8 cellular contexts compared by ENCODE assay signal in the genomic region with DNA sequence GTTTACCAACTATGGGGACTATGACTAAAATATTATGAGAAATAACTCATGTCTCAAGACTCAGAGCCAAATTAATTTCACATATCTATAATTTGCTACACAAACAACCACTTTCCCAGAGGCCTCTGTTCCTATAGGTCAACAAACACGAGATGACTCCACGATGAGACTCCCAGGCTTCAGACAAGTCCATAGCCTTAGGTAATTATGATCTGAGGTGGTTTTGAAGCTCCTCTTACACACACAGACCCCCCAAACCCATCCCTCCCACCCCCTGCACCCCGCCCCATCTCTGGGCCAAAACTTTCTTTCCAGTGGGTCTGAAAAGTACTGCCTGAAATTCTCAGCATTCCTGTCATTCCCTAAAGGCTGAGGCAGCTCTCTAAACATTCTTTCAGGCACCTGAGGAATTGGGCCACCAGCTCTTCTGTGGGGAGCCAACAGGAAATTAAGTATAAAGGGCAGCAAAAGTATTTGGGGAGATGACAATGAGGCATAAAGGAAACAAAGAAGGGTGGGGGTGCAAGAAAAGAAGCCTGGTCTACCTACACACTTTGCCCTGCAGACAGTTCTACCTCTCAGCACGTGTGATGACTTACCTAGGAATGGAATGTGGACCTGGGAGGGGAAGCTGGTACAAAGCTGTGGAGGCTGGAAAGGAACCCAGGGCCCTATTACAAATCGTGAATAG.
DNase-seq lines count a peak whose midpoint lies in the region; ATAC-seq, FAIRE-seq and TF ChIP-seq lines count a peak whose summit lies in the region.

No MANE protein-coding gene starts in this region.

- peaks cover 37% of the 10 kb centered on the region for H3K4me1 ChIP-seq in Panc1 (ENCODE audit: control insufficient read depth, insufficient read depth, low read length)

- TF ChIP-seq CTCF in Panc1 (IDR thresholded peaks at IDR 0.05) (no peak), fibroblast of mammary gland (conservative IDR thresholded peaks at IDR 0.05; ENCODE audit: control insufficient read depth, insufficient read depth, low read depth, low read length) (no peak), progenitor cell of endocrine pancreas (IDR thresholded peaks at IDR 0.05; ENCODE audit: unreplicated experiment) (no peak)

- POLR2A ChIA-PET in Panc1 (lab: Charles Lee), result no interaction called here

- in situ Hi-C loops in Panc1 (cut with HindIII; ENCODE audit: low pct_unique_long_range_greater_than_20kb, low sequenced_read_pairs), result no loop called here

- peak; percentile 91 for ATAC-seq in Panc1
- no peak for ATAC-seq in GM19351 (IDR thresholded peaks at IDR 0.05; ENCODE audit: unreplicated experiment)

- H3K36me3 Mint-ChIP-seq in progenitor cell of endocrine pancreas (ENCODE audit: insufficient read depth), result peaks cover 11% of the 10 kb centered on the region
- no peaks in the 10 kb centered on the region for H3K36me3 Mint-ChIP-seq in activated T-helper 1 cell treated with anti-CD3 and anti-CD28 coated beads, Interleukin-12 subunit alpha, Interleukin-12 subunit beta, Interleukin-2, Interleukin-4 antibody, amounts not matched to agents 30 ng/mL and 10 ng/mL and 1 ng/mL, durations not matched to agents 14 hours and 24 hours and 36 hours (ENCODE audit: low read depth)

- DNase-seq in Panc1 (ENCODE audit: low read depth, low spot score), result peak; percentile 93
- peak; percentile 20 for DNase-seq in fibroblast of mammary gland (ENCODE audit: low read depth)
- no peak for DNase-seq in progenitor cell of endocrine pancreas (ENCODE audit: low spot score, unreplicated experiment)
- no peak for DNase-seq in stimulated activated CD4-positive, alpha-beta T cell treated with anti-CD3 and anti-CD28 coated beads, Interleukin-4, amount 100 ng/mL, for 1 hour
- DNase-seq in hippocampal formation (lab: John Stamatoyannopoulos, UW), result no peak
- no peak for DNase-seq in activated T-helper 1 cell treated with anti-CD3 and anti-CD28 coated beads, Interleukin-12 subunit alpha, Interleukin-12 subunit beta, Interleukin-2, Interleukin-4 antibody, amounts not matched to agents 30 ng/mL and 10 ng/mL and 1 ng/mL, durations not matched to agents 14 hours and 24 hours and 36 hours (ENCODE audit: low spot score)

- H3K4me3 Mint-ChIP-seq in progenitor cell of endocrine pancreas (ENCODE audit: low read depth), result peak overlapping the region; percentile 20
- no peak overlapping the region for H3K4me3 Mint-ChIP-seq in activated T-helper 1 cell treated with anti-CD3 and anti-CD28 coated beads, Interleukin-12 subunit alpha, Interleukin-12 subunit beta, Interleukin-2, Interleukin-4 antibody, amounts not matched to agents 30 ng/mL and 10 ng/mL and 1 ng/mL, durations not matched to agents 14 hours and 24 hours and 36 hours

- H3K4me3 ChIP-seq in Panc1 (ENCODE audit: low read depth in 2 of 2, low read length in 2 of 2), result no peak overlapping the region; a peak in 1 of 4 replicates
- H3K4me3 ChIP-seq in fibroblast of mammary gland (ENCODE audit: control insufficient read depth, low read depth, low read length), result no peak overlapping the region

- H3K36me3 ChIP-seq in Panc1 (ENCODE audit: control insufficient read depth, insufficient read depth, low read length), result no peaks in the 10 kb centered on the region

- BruUV-seq in Panc1 (replicated peaks; lab: Mats Ljungman, UMichigan), result no TSS peak

- peak; percentile 99 for FAIRE-seq in G401.6 (lab: Jason Lieb, UNC)

- CTCF ChIA-PET in Panc1 (lab: Charles Lee), result no interaction called here

- H3K27me3 ChIP-seq in Panc1 (ENCODE audit: control insufficient read depth, insufficient read depth, low read length), result no peaks in the 10 kb centered on the region

- peak overlapping the region; percentile 96 for H3K27ac Mint-ChIP-seq in progenitor cell of endocrine pancreas
- no peak overlapping the region for H3K27ac Mint-ChIP-seq in activated T-helper 1 cell treated with anti-CD3 and anti-CD28 coated beads, Interleukin-12 subunit alpha, Interleukin-12 subunit beta, Interleukin-2, Interleukin-4 antibody, amounts not matched to agents 30 ng/mL and 10 ng/mL and 1 ng/mL, durations not matched to agents 14 hours and 24 hours and 36 hours

- peak overlapping the region; percentile 88 for H3K27ac ChIP-seq in Panc1 (ENCODE audit: low read length)

- intact Hi-C loops in Panc1 (cut with micrococcal nuclease; ENCODE audit: unreplicated experiment), result loop anchor here (5.0 kb wide), 1 partner anchor 125 kb away; no protein-coding TSS in a partner anchor
- intact Hi-C loops in activated T-helper 1 cell treated with anti-CD3 and anti-CD28 coated beads, Interleukin-12 subunit alpha, Interleukin-12 subunit beta, Interleukin-2, Interleukin-4 antibody, amounts not matched to agents 30 ng/mL and 10 ng/mL and 1 ng/mL, durations not matched to agents 14 hours and 24 hours and 36 hours (cut with micrococcal nuclease), result no loop called here

- H3K4me1 Mint-ChIP-seq in progenitor cell of endocrine pancreas (ENCODE audit: low read depth), result peaks cover 42% of the 10 kb centered on the region
- no peaks in the 10 kb centered on the region for H3K4me1 Mint-ChIP-seq in activated T-helper 1 cell treated with anti-CD3 and anti-CD28 coated beads, Interleukin-12 subunit alpha, Interleukin-12 subunit beta, Interleukin-2, Interleukin-4 antibody, amounts not matched to agents 30 ng/mL and 10 ng/mL and 1 ng/mL, durations not matched to agents 14 hours and 24 hours and 36 hours (ENCODE audit: low read depth)

- H3K27me3 Mint-ChIP-seq in progenitor cell of endocrine pancreas, result peaks cover 2% of the 10 kb centered on the region
- H3K27me3 Mint-ChIP-seq in activated T-helper 1 cell treated with anti-CD3 and anti-CD28 coated beads, Interleukin-12 subunit alpha, Interleukin-12 subunit beta, Interleukin-2, Interleukin-4 antibody, amounts not matched to agents 30 ng/mL and 10 ng/mL and 1 ng/mL, durations not matched to agents 14 hours and 24 hours and 36 hours (ENCODE audit: insufficient read depth), result no peaks in the 10 kb centered on the region

- H3K9me3 Mint-ChIP-seq in progenitor cell of endocrine pancreas (ENCODE audit: low read depth), result peaks cover 8% of the 10 kb centered on the region
- H3K9me3 Mint-ChIP-seq in activated T-helper 1 cell treated with anti-CD3 and anti-CD28 coated beads, Interleukin-12 subunit alpha, Interleukin-12 subunit beta, Interleukin-2, Interleukin-4 antibody, amounts not matched to agents 30 ng/mL and 10 ng/mL and 1 ng/mL, durations not matched to agents 14 hours and 24 hours and 36 hours, result no peaks in the 10 kb centered on the region

- H3K9me3 ChIP-seq in Panc1 (ENCODE audit: control insufficient read depth, insufficient read depth, low read depth, low read length), result no peaks in the 10 kb centered on the region; the same call in 1 of the 2 replicates

Comparison
In these comparisons a context has a peak if more than half of its experiments do, and no peak if none do; other contexts are left out.
1. DNase-seq: peak in Panc1 (single experiment) and fibroblast of mammary gland (single experiment); none in progenitor cell of endocrine pancreas (single experiment), stimulated activated CD4-positive, alpha-beta T cell treated with anti-CD3 and anti-CD28 coated beads, Interleukin-4, amount 100 ng/mL, for 1 hour (single experiment), hippocampal formation (0 of 2) and activated T-helper 1 cell treated with anti-CD3 and anti-CD28 coated beads, Interleukin-12 subunit alpha, Interleukin-12 subunit beta, Interleukin-2, Interleukin-4 antibody, amounts not matched to agents 30 ng/mL and 10 ng/mL and 1 ng/mL, durations not matched to agents 14 hours and 24 hours and 36 hours (single experiment).